ENCODE assay signal across 8 cellular contexts in genomic region chr6:34792605-34793500, GRCh38. TPM values are rescaled to one million over a fixed set of nuclear protein-coding genes. Genes with fewer than 3 reads are reported as not detected.
A peak's percentile ranks its signal among the peaks of the same experiment; 100 is the strongest.
DNase-seq lines count a peak whose midpoint lies in the region; ATAC-seq and TF ChIP-seq lines count a peak whose summit lies in the region.

No MANE protein-coding gene starts in this region.

- peaks cover 9 to 16% of the 10 kb centered on the region in 2 donors for H3K36me3 Mint-ChIP-seq in activated naive CD4-positive, alpha-beta T cell treated with anti-CD3 and anti-CD28 coated beads, Interleukin-2, amount 50 U/mL, for 72 hours

- H3K4me2 ChIP-seq in GM23248 (ENCODE audit: unreplicated experiment): peak overlapping the region; percentile 95

- H3K27ac Mint-ChIP-seq in activated naive CD4-positive, alpha-beta T cell treated with anti-CD3 and anti-CD28 coated beads, Interleukin-2, amount 50 U/mL, for 72 hours: peak overlapping the region; percentile 95

- DNase-seq in DMS114 treated with DMSO at 0.1 percent for 48 hours (lab: John Stamatoyannopoulos, UW; ENCODE audit: unreplicated experiment): peak; percentile 39
- peak; percentile 87 for DNase-seq in GM23248
- DNase-seq in NCI-H2196 treated with DMSO at 0.1 percent for 48 hours (lab: John Stamatoyannopoulos, UW; ENCODE audit: unreplicated experiment): peak; percentile 22
- peak; percentile 20 to 56 for DNase-seq in activated naive CD4-positive, alpha-beta T cell treated with anti-CD3 and anti-CD28 coated beads, Interleukin-2, amount 50 U/mL, for 72 hours (ENCODE audit: low spot score in 2 of 2)
- peak; percentile 13 for DNase-seq in globus pallidus (ENCODE audit: low spot score)
- DNase-seq in stimulated activated CD4-positive, alpha-beta T cell treated with anti-CD3 and anti-CD28 coated beads, Interleukin-4, amount 100 ng/mL, for 4 hours: no peak

- peaks cover 37% of the 10 kb centered on the region for H3K79me2 ChIP-seq in GM23248 (ENCODE audit: insufficient read depth)

- peak overlapping the region; percentile 91 for H3K9ac ChIP-seq in GM23248

- no peaks in the 10 kb centered on the region for H3K9me3 Mint-ChIP-seq in activated naive CD4-positive, alpha-beta T cell treated with anti-CD3 and anti-CD28 coated beads, Interleukin-2, amount 50 U/mL, for 72 hours

- WGBS in GM23248 (ENCODE audit: low coverage in 1 of 2, low lambda C conversion rate in 2 of 2, missing lambda C conversion rate in 2 of 2), 2 experiments: 7 to 10% methylated on average over 17 to 20 of the region's 20 CpGs

- in situ Hi-C loops in GM23248 (cut with MboI): no loop called here

- peaks cover 12% of the 10 kb centered on the region for H3K4me1 ChIP-seq in GM23248 (ENCODE audit: insufficient read depth)
- peaks cover 22 to 25% of the 10 kb centered on the region in 2 experiments for H3K4me1 ChIP-seq in neutrophil (ENCODE audit: control insufficient read depth in 1 of 2, insufficient read depth in 1 of 2, low read depth in 1 of 2, low read length in 1 of 2)

- no peaks in the 10 kb centered on the region for H3K27me3 ChIP-seq in GM23248 (replicated peaks; ENCODE audit: insufficient read depth)
- H3K27me3 ChIP-seq in neutrophil: no peaks in the 10 kb centered on the region

- no peaks in the 10 kb centered on the region for H3K36me3 ChIP-seq in GM23248 (ENCODE audit: low read depth)
- no peaks in the 10 kb centered on the region for H3K36me3 ChIP-seq in neutrophil

- H3F3A ChIP-seq in GM23248 (ENCODE audit: insufficient read depth): peaks cover 20% of the 10 kb centered on the region; the same call in 1 of the 2 replicates

- H3K9me2 ChIP-seq in GM23248 (ENCODE audit: insufficient read depth): no peaks in the 10 kb centered on the region

- H3K9me3 ChIP-seq in GM23248 (ENCODE audit: low read depth) (no peaks in the 10 kb centered on the region), neutrophil (no peaks in the 10 kb centered on the region)

- H3K27ac ChIP-seq in GM23248: peak overlapping the region; percentile 82
- peak overlapping the region; percentile 83 for H3K27ac ChIP-seq in neutrophil

- H3K4me3 ChIP-seq in GM23248: peak overlapping the region; percentile 79
- H3K4me3 ChIP-seq in neutrophil (ENCODE audit: low read depth in 1 of 2, low read length in 1 of 2): peak overlapping the region; percentile 64 to 72

- H4K20me1 ChIP-seq in GM23248 (ENCODE audit: insufficient read depth): no peaks in the 10 kb centered on the region

- no peak for TF ChIP-seq CTCF in neutrophil (IDR thresholded peaks at IDR 0.05)

- peak; percentile 7 to 38 for ATAC-seq in activated naive CD4-positive, alpha-beta T cell treated with anti-CD3 and anti-CD28 coated beads, Interleukin-2, amount 50 U/mL, for 72 hours
- no peak for ATAC-seq in GM18873 (IDR thresholded peaks at IDR 0.05; ENCODE audit: low FRiP score, unreplicated experiment)

- H2AFZ ChIP-seq in GM23248: peak overlapping the region; percentile 100

RNA-seq across cellular contexts. Expression of gene BLTP3A, which starts 1.0 kb away (rescaled TPM):
- 4.9 TPM in 2 replicates for total RNA-seq in GM23248 (2014; rRNA removed; shearing (Covaris generic))
- 3.1 and 3.2 TPM in 2 replicates for polyA plus RNA-seq in GM23248 (2016; fragmentation: Nextera tagmentation; extraction: Ambion mirVana)
- 10 to 100 TPM; 11.1 to 15.0 TPM for total RNA-seq in activated naive CD4-positive, alpha-beta T cell treated with anti-CD3 and anti-CD28 coated beads, Interleukin-2, amount 50 U/mL, for 72 hours

RNA-seq across cellular contexts. Expression of gene SNRPC, which starts 35.5 kb away (rescaled TPM):
- 61.4 and 98.9 TPM in 2 replicates for total RNA-seq in GM23248 (2014; rRNA removed; shearing (Covaris generic))
- 204 and 207 TPM in 2 replicates for polyA plus RNA-seq in GM23248 (2016; fragmentation: Nextera tagmentation; extraction: Ambion mirVana)
- total RNA-seq in activated naive CD4-positive, alpha-beta T cell treated with anti-CD3 and anti-CD28 coated beads, Interleukin-2, amount 50 U/mL, for 72 hours: 100 to 1,000 TPM; 134 to 152 TPM

Comparison
In these comparisons a context has a peak if more than half of its experiments do, and no peak if none do; other contexts are left out.
1. DNase-seq: peak in DMS114 treated with DMSO at 0.1 percent for 48 hours (single experiment), GM23248 (single experiment), NCI-H2196 treated with DMSO at 0.1 percent for 48 hours (single experiment), activated naive CD4-positive, alpha-beta T cell treated with anti-CD3 and anti-CD28 coated beads, Interleukin-2, amount 50 U/mL, for 72 hours (2 of 2) and globus pallidus (single experiment); none in stimulated activated CD4-positive, alpha-beta T cell treated with anti-CD3 and anti-CD28 coated beads, Interleukin-4, amount 100 ng/mL, for 4 hours (0 of 2).